In genomic region chr4:8606476-8606875, GRCh38 we compare ENCODE assay signal across 40 cellular contexts. TPM values are rescaled to one million over a fixed set of nuclear protein-coding genes. Genes with fewer than 3 reads are reported as not detected.
"Had no signal": no experiment of that assay in that cellular context is flagged by ENCODE, and none has a peak within 500 bp of the region (broad histone marks: within the 10 kb centered on the region; RNA-seq: fewer than 3 reads in every experiment).

No MANE protein-coding gene starts in this region.

- H3K36me3 Mint-ChIP-seq: activated CD4-positive, alpha-beta memory T cell treated with anti-CD3 and anti-CD28 coated beads for 36 hours; activated naive CD4-positive, alpha-beta T cell treated with anti-CD3 and anti-CD28 coated beads, Interleukin-2, amount 50 U/mL, for 72 hours; activated naive CD8-positive, alpha-beta T cell treated with anti-CD3 and anti-CD28 coated beads for 36 hours had no signal

- DNase-seq: activated B cell treated with CpG ODN at 0.5 μM for 24 hours; activated CD4-positive, alpha-beta memory T cell treated with anti-CD3 and anti-CD28 coated beads for 36 hours; activated CD4-positive, alpha-beta T cell treated with anti-CD3 and anti-CD28 coated beads for 4 hours; activated CD4-positive, alpha-beta T cell treated with anti-CD3 and anti-CD28 coated beads, Interleukin-2, amount 10 ng/mL, durations not matched to agents 24 days and 14 days; activated CD4-positive, alpha-beta T cell treated with anti-CD3 and anti-CD28 coated beads, Interleukin-2, amount 50 U/mL, for 1 hour; activated CD4-positive, alpha-beta T cell treated with anti-CD3 and anti-CD28 coated beads, Interleukin-2, amount 50 U/mL, for 4 hours; activated CD4-positive, CD25-positive, alpha-beta regulatory T cell treated with anti-CD3 and anti-CD28 coated beads, Interleukin-2, amount 50 U/mL, for 72 hours; activated CD8-positive, alpha-beta memory T cell treated with anti-CD3 and anti-CD28 coated beads, Interleukin-2, amount 50 U/mL, for 4 hours; activated CD8-positive, alpha-beta T cell treated with anti-CD3 and anti-CD28 coated beads for 36 hours; activated effector memory CD4-positive, alpha-beta T cell treated with anti-CD3 and anti-CD28 coated beads, Interleukin-2, amount 50 U/mL, for 16 hours; activated gamma-delta T cell treated with Interleukin-2 at 50 U/mL for 16 hours; activated naive CD4-positive, alpha-beta T cell; activated naive CD4-positive, alpha-beta T cell treated with anti-CD3 and anti-CD28 coated beads for 36 hours; activated naive CD4-positive, alpha-beta T cell treated with anti-CD3 and anti-CD28 coated beads, Interleukin-2, amount 50 U/mL, for 16 hours; activated naive CD8-positive, alpha-beta T cell treated with anti-CD3 and anti-CD28 coated beads for 36 hours; activated T-cell treated with anti-CD3 and anti-CD28 coated beads for 4 hours; activated T-cell treated with anti-CD3 and anti-CD28 coated beads, Interleukin-2, amount 50 U/mL, for 1 hour; activated T-cell treated with anti-CD3 and anti-CD28 coated beads, Interleukin-2, amount 50 U/mL, for 4 hours; activated T-cell treated with anti-CD3 and anti-CD28 coated beads, Interleukin-2, amount 50 U/mL, for 72 hours; adrenal gland; amniotic stem cell; aorta; body of pancreas; brain microvascular endothelial cell; caudate nucleus; cerebellar nuclear complex; T-helper 1 cell; T-helper 2 cell; T-helper 9 cell had no signal

- H3K27ac Mint-ChIP-seq: activated B cell treated with CpG ODN at 0.5 μM for 24 hours; activated CD4-positive, alpha-beta memory T cell treated with anti-CD3 and anti-CD28 coated beads for 36 hours; activated CD4-positive, alpha-beta T cell treated with anti-CD3 and anti-CD28 coated beads, Interleukin-2, amount 10 ng/mL, durations not matched to agents 24 days and 14 days; activated CD8-positive, alpha-beta T cell treated with anti-CD3 and anti-CD28 coated beads for 36 hours; activated naive CD4-positive, alpha-beta T cell treated with anti-CD3 and anti-CD28 coated beads for 36 hours; activated naive CD4-positive, alpha-beta T cell treated with anti-CD3 and anti-CD28 coated beads, Interleukin-2, amount 50 U/mL, for 72 hours; activated naive CD8-positive, alpha-beta T cell treated with anti-CD3 and anti-CD28 coated beads for 36 hours; activated T-cell treated with anti-CD3 and anti-CD28 coated beads, Interleukin-2, amount 50 U/mL, for 72 hours; activated T-helper 1 cell treated with anti-CD3 and anti-CD28 coated beads, Interleukin-12 subunit alpha, Interleukin-12 subunit beta, Interleukin-2, Interleukin-4 antibody, amounts not matched to agents 30 ng/mL and 10 ng/mL and 1 ng/mL, durations not matched to agents 14 hours and 24 hours and 36 hours; activated T-helper 17 cell treated with anti-CD3 and anti-CD28 coated beads, Interleukin-2, amount 50 U/mL, for 72 hours; T-helper 1 cell treated with Interleukin-12 subunit alpha and Interleukin-12 subunit beta and Interleukin-4 antibody, amounts not matched to agents 30 μg/mL and 1 μg/mL, for 36 hours; T-helper 2 cell treated with Interferon-gamma antibody and Interleukin-4, amounts not matched to agents 5 μg/mL and 100 μg/mL, for 36 hours had no signal

- H3K9me3 Mint-ChIP-seq: activated B cell treated with CpG ODN at 0.5 μM for 24 hours; activated CD4-positive, alpha-beta memory T cell treated with anti-CD3 and anti-CD28 coated beads for 36 hours; activated CD4-positive, alpha-beta T cell treated with anti-CD3 and anti-CD28 coated beads, Interleukin-2, amount 10 ng/mL, durations not matched to agents 24 days and 14 days; activated CD8-positive, alpha-beta T cell treated with anti-CD3 and anti-CD28 coated beads for 36 hours; activated naive CD4-positive, alpha-beta T cell treated with anti-CD3 and anti-CD28 coated beads for 36 hours; activated naive CD4-positive, alpha-beta T cell treated with anti-CD3 and anti-CD28 coated beads, Interleukin-2, amount 50 U/mL, for 72 hours; activated naive CD8-positive, alpha-beta T cell treated with anti-CD3 and anti-CD28 coated beads for 36 hours; activated T-cell treated with anti-CD3 and anti-CD28 coated beads, Interleukin-2, amount 50 U/mL, for 4 hours; activated T-cell treated with anti-CD3 and anti-CD28 coated beads, Interleukin-2, amount 50 U/mL, for 72 hours; activated T-helper 1 cell treated with anti-CD3 and anti-CD28 coated beads, Interleukin-12 subunit alpha, Interleukin-12 subunit beta, Interleukin-2, Interleukin-4 antibody, amounts not matched to agents 30 ng/mL and 10 ng/mL and 1 ng/mL, durations not matched to agents 14 hours and 24 hours and 36 hours; activated T-helper 17 cell treated with anti-CD3 and anti-CD28 coated beads, Interleukin-2, amount 50 U/mL, for 72 hours; central memory CD8-positive, alpha-beta T cell; T-helper 1 cell treated with Interleukin-12 subunit alpha and Interleukin-12 subunit beta and Interleukin-4 antibody, amounts not matched to agents 30 μg/mL and 1 μg/mL, for 36 hours; T-helper 2 cell treated with Interferon-gamma antibody and Interleukin-4, amounts not matched to agents 5 μg/mL and 100 μg/mL, for 36 hours had no signal

- H3K4me3 ChIP-seq: adrenal gland, body of pancreas, breast epithelium had no signal

- H3K4me1 ChIP-seq: adrenal gland, body of pancreas, breast epithelium had no signal

- ATAC-seq: activated CD8-positive, alpha-beta T cell treated with anti-CD3 and anti-CD28 coated beads for 36 hours; activated naive CD4-positive, alpha-beta T cell treated with anti-CD3 and anti-CD28 coated beads, Interleukin-2, amount 50 U/mL, for 72 hours; activated T-cell treated with anti-CD3 and anti-CD28 coated beads, Interleukin-2, amount 50 U/mL, for 4 hours; activated T-cell treated with anti-CD3 and anti-CD28 coated beads, Interleukin-2, amount 50 U/mL, for 72 hours; activated T-helper 17 cell treated with anti-CD3 and anti-CD28 coated beads, Interleukin-2, amount 50 U/mL, for 72 hours; body of pancreas had no signal

- H3K27ac ChIP-seq: adrenal gland, body of pancreas, brain microvascular endothelial cell, breast epithelium, VCaP had no signal

- H3K4me3 Mint-ChIP-seq: activated B cell treated with CpG ODN at 0.5 μM for 24 hours; activated CD4-positive, alpha-beta memory T cell treated with anti-CD3 and anti-CD28 coated beads for 36 hours; activated CD4-positive, alpha-beta T cell treated with anti-CD3 and anti-CD28 coated beads, Interleukin-2, amount 10 ng/mL, durations not matched to agents 24 days and 14 days; activated CD8-positive, alpha-beta T cell treated with anti-CD3 and anti-CD28 coated beads for 36 hours; activated naive CD4-positive, alpha-beta T cell treated with anti-CD3 and anti-CD28 coated beads for 36 hours; activated naive CD8-positive, alpha-beta T cell treated with anti-CD3 and anti-CD28 coated beads for 36 hours; activated T-cell treated with anti-CD3 and anti-CD28 coated beads, Interleukin-2, amount 50 U/mL, for 4 hours; activated T-cell treated with anti-CD3 and anti-CD28 coated beads, Interleukin-2, amount 50 U/mL, for 72 hours; activated T-helper 1 cell treated with anti-CD3 and anti-CD28 coated beads, Interleukin-12 subunit alpha, Interleukin-12 subunit beta, Interleukin-2, Interleukin-4 antibody, amounts not matched to agents 30 ng/mL and 10 ng/mL and 1 ng/mL, durations not matched to agents 14 hours and 24 hours and 36 hours; activated T-helper 17 cell treated with anti-CD3 and anti-CD28 coated beads, Interleukin-2, amount 50 U/mL, for 72 hours; central memory CD8-positive, alpha-beta T cell; T-helper 1 cell treated with Interleukin-12 subunit alpha and Interleukin-12 subunit beta and Interleukin-4 antibody, amounts not matched to agents 30 μg/mL and 1 μg/mL, for 36 hours; T-helper 2 cell treated with Interferon-gamma antibody and Interleukin-4, amounts not matched to agents 5 μg/mL and 100 μg/mL, for 36 hours had no signal

- FAIRE-seq: astrocyte, TTC549 had no signal

- H3K27me3 Mint-ChIP-seq: activated B cell treated with CpG ODN at 0.5 μM for 24 hours; activated CD4-positive, alpha-beta T cell treated with anti-CD3 and anti-CD28 coated beads, Interleukin-2, amount 10 ng/mL, durations not matched to agents 24 days and 14 days; central memory CD8-positive, alpha-beta T cell had no signal

- H3K36me3 ChIP-seq: adrenal gland, brain microvascular endothelial cell, breast epithelium had no signal

- H3K9me3 ChIP-seq: adrenal gland, body of pancreas, breast epithelium had no signal

- H3K27me3 ChIP-seq: adrenal gland, brain microvascular endothelial cell had no signal

- H3K4me1 Mint-ChIP-seq: activated B cell treated with CpG ODN at 0.5 μM for 24 hours; activated CD4-positive, alpha-beta T cell treated with anti-CD3 and anti-CD28 coated beads, Interleukin-2, amount 10 ng/mL, durations not matched to agents 24 days and 14 days; activated naive CD8-positive, alpha-beta T cell treated with anti-CD3 and anti-CD28 coated beads for 36 hours; activated T-helper 17 cell treated with anti-CD3 and anti-CD28 coated beads, Interleukin-2, amount 50 U/mL, for 72 hours; central memory CD8-positive, alpha-beta T cell had no signal

RNA-seq across cellular contexts. Expression of gene CPZ, which starts 13.9 kb away (rescaled TPM):
- total RNA-seq: activated B cell treated with CpG ODN at 0.5 μM for 24 hours; activated CD4-positive, alpha-beta memory T cell treated with anti-CD3 and anti-CD28 coated beads for 36 hours; activated CD4-positive, alpha-beta T cell treated with anti-CD3 and anti-CD28 coated beads, Interleukin-2, amount 10 ng/mL, durations not matched to agents 24 days and 14 days; activated CD8-positive, alpha-beta memory T cell treated with anti-CD3 and anti-CD28 coated beads for 36 hours; activated CD8-positive, alpha-beta T cell treated with anti-CD3 and anti-CD28 coated beads for 36 hours; activated naive CD4-positive, alpha-beta T cell treated with anti-CD3 and anti-CD28 coated beads for 36 hours; activated naive CD4-positive, alpha-beta T cell treated with anti-CD3 and anti-CD28 coated beads, Interleukin-2, amount 50 U/mL, for 72 hours; activated naive CD8-positive, alpha-beta T cell treated with anti-CD3 and anti-CD28 coated beads for 36 hours; activated T-cell treated with anti-CD3 and anti-CD28 coated beads, Interleukin-2, amount 50 U/mL, for 4 hours; activated T-cell treated with anti-CD3 and anti-CD28 coated beads, Interleukin-2, amount 50 U/mL, for 72 hours; activated T-helper 1 cell treated with anti-CD3 and anti-CD28 coated beads, Interleukin-12 subunit alpha, Interleukin-12 subunit beta, Interleukin-2, Interleukin-4 antibody, amounts not matched to agents 30 ng/mL and 10 ng/mL and 1 ng/mL, durations not matched to agents 14 hours and 24 hours and 36 hours; activated T-helper 17 cell treated with anti-CD3 and anti-CD28 coated beads, Interleukin-2, amount 50 U/mL, for 72 hours had no signal

RNA-seq across cellular contexts. Expression of gene GPR78, which starts 26.3 kb away (rescaled TPM):
- total RNA-seq: activated B cell treated with CpG ODN at 0.5 μM for 24 hours; activated CD4-positive, alpha-beta memory T cell treated with anti-CD3 and anti-CD28 coated beads for 36 hours; activated CD4-positive, alpha-beta T cell treated with anti-CD3 and anti-CD28 coated beads, Interleukin-2, amount 10 ng/mL, durations not matched to agents 24 days and 14 days; activated CD8-positive, alpha-beta memory T cell treated with anti-CD3 and anti-CD28 coated beads for 36 hours; activated CD8-positive, alpha-beta T cell treated with anti-CD3 and anti-CD28 coated beads for 36 hours; activated naive CD4-positive, alpha-beta T cell treated with anti-CD3 and anti-CD28 coated beads for 36 hours; activated naive CD8-positive, alpha-beta T cell treated with anti-CD3 and anti-CD28 coated beads for 36 hours; activated T-cell treated with anti-CD3 and anti-CD28 coated beads, Interleukin-2, amount 50 U/mL, for 4 hours; activated T-cell treated with anti-CD3 and anti-CD28 coated beads, Interleukin-2, amount 50 U/mL, for 72 hours; activated T-helper 1 cell treated with anti-CD3 and anti-CD28 coated beads, Interleukin-12 subunit alpha, Interleukin-12 subunit beta, Interleukin-2, Interleukin-4 antibody, amounts not matched to agents 30 ng/mL and 10 ng/mL and 1 ng/mL, durations not matched to agents 14 hours and 24 hours and 36 hours; activated T-helper 17 cell treated with anti-CD3 and anti-CD28 coated beads, Interleukin-2, amount 50 U/mL, for 72 hours; body of pancreas had no signal
- polyA plus RNA-seq: aorta had no signal
